In genomic region chr18:76396792-76397191, GRCh38 we compare ENCODE assay signal across 21 cellular contexts.
"Had no signal": no experiment of that assay in that cellular context is flagged by ENCODE, and none has a peak within 500 bp of the region (broad histone marks: within the 10 kb centered on the region; RNA-seq: fewer than 3 reads in every experiment).

No MANE protein-coding gene starts in this region.

- H3K4me1 ChIP-seq: colonic mucosa, prostate gland had no signal

- H3K4me3 ChIP-seq: colonic mucosa, prostate gland, skin epidermis, upper lobe of right lung had no signal

- H3K27ac ChIP-seq: colonic mucosa, epithelial cell of prostate, prostate gland, skin epidermis, upper lobe of right lung, WERI-Rb-1 had no signal

- H3K27me3 ChIP-seq: colonic mucosa, upper lobe of right lung had no signal

- H3K36me3 ChIP-seq: colonic mucosa, prostate gland, upper lobe of right lung had no signal

- ATAC-seq: activated CD8-positive, alpha-beta memory T cell treated with anti-CD3 and anti-CD28 coated beads, Interleukin-2, amount 10 ng/mL, durations not matched to agents 7 days and 5 days; left ventricle myocardium superior; right cardiac atrium; stimulated activated naive CD8-positive, alpha-beta T cell treated with anti-CD3 and anti-CD28 coated beads, Interleukin-15, amount 100 ng/mL, for 72 hours; upper lobe of right lung had no signal

- DNase-seq: activated CD4-positive, alpha-beta T cell treated with anti-CD3 and anti-CD28 coated beads for 1 hour; activated CD4-positive, alpha-beta T cell treated with anti-CD3 and anti-CD28 coated beads, Interleukin-2, amount 50 U/mL, for 48 hours; activated CD8-positive, alpha-beta memory T cell treated with anti-CD3 and anti-CD28 coated beads, Interleukin-2, amount 10 ng/mL, durations not matched to agents 7 days and 5 days; activated naive CD4-positive, alpha-beta T cell treated with anti-CD3 and anti-CD28 coated beads for 36 hours; activated T-cell treated with anti-CD3 and anti-CD28 coated beads, Interleukin-2, amount 50 U/mL, for 24 hours; caudate nucleus; colonic mucosa; endodermal cell; head of caudate nucleus; left ventricle myocardium superior; right cardiac atrium; stimulated activated CD4-positive, alpha-beta T cell treated with anti-CD3 and anti-CD28 coated beads, Interleukin-15, amount 100 ng/mL, for 24 hours; stimulated activated CD4-positive, alpha-beta T cell treated with anti-CD3 and anti-CD28 coated beads, Interleukin-4, amount 100 ng/mL, for 1 hour; stimulated activated naive CD8-positive, alpha-beta T cell treated with anti-CD3 and anti-CD28 coated beads, Interleukin-15, amount 100 ng/mL, for 72 hours; SW 1271; T-helper 2 cell; upper lobe of right lung; WERI-Rb-1 had no signal

- H3K9me3 ChIP-seq: colonic mucosa, prostate gland, upper lobe of right lung had no signal
